13 cellular contexts compared by ENCODE assay signal in genomic region chr11:126147268-126148111, GRCh38.
DNase-seq lines count a peak whose midpoint lies in the region; ATAC-seq and TF ChIP-seq lines count a peak whose summit lies in the region.
"Had no signal": no experiment of that assay in that cellular context is flagged by ENCODE, and none has a peak within 500 bp of the region (broad histone marks: within the 10 kb centered on the region; RNA-seq: fewer than 3 reads in every experiment).

No MANE protein-coding gene starts in this region.

- no peaks in the 10 kb centered on the region for H4K20me1 ChIP-seq in BLaER1 treated with 17β-estradiol and CSF1 and Interleukin-3, amounts not matched to agents 10 nM and 100 nM

- H3K36me3 ChIP-seq in BLaER1 treated with 17β-estradiol and CSF1 and Interleukin-3, amounts not matched to agents 10 nM and 100 nM, result peaks cover 0 to 7% (median 0%) of the 10 kb centered on the region in 11 experiments; a peak in 3 of 22 replicates
- H3K36me3 ChIP-seq in HUES48 (ENCODE audit: control insufficient read depth, insufficient read depth, low read length) (no peaks in the 10 kb centered on the region), SJCRH30 (no peaks in the 10 kb centered on the region), tibial artery (no peaks in the 10 kb centered on the region)

- H3K9me3 ChIP-seq in BLaER1 treated with 17β-estradiol and CSF1 and Interleukin-3, amounts not matched to agents 10 nM and 100 nM (replicated peaks in 1 of 11), result peaks cover 7 to 16% (median 10%) of the 10 kb centered on the region in 11 experiments; a peak in 20 of 22 replicates
- H3K9me3 ChIP-seq in HUES48 (ENCODE audit: control insufficient read depth, insufficient read depth, low read length), result peaks cover 5% of the 10 kb centered on the region; the same call in 1 of the 2 replicates
- H3K9me3 ChIP-seq in SJCRH30 (replicated peaks), result peaks cover 7% of the 10 kb centered on the region; the same call in 1 of the 2 replicates
- H3K9me3 ChIP-seq in tibial artery, result peaks cover 0 to 8% (median 0%) of the 10 kb centered on the region in 3 donors

- no peaks in the 10 kb centered on the region for H3K27me3 ChIP-seq in BLaER1 treated with 17β-estradiol and CSF1 and Interleukin-3, amounts not matched to agents 10 nM and 100 nM
- H3K27me3 ChIP-seq in HUES48 (ENCODE audit: control insufficient read depth, insufficient read depth, low read length) (no peaks in the 10 kb centered on the region), SJCRH30 (no peaks in the 10 kb centered on the region), tibial artery (peaks cover 0 to 7% of the 10 kb centered on the region in 2 donors)

- ATAC-seq in HG03095 (IDR thresholded peaks at IDR 0.05; ENCODE audit: unreplicated experiment) (no peak), HG03432 (IDR thresholded peaks at IDR 0.05; ENCODE audit: unreplicated experiment) (no peak)

- peaks cover 37% of the 10 kb centered on the region for H3K4me1 Mint-ChIP-seq in mesothelial cell of epicardium
- H3K4me1 Mint-ChIP-seq: activated naive CD8-positive, alpha-beta T cell treated with anti-CD3 and anti-CD28 coated beads for 36 hours; naive B cell had no signal

- intact Hi-C loops in tibial artery (cut with DNase I; ENCODE audit: low total_unique reads), result no loop called here

- H3K9ac ChIP-seq in BLaER1 treated with 17β-estradiol and CSF1 and Interleukin-3, amounts not matched to agents 10 nM and 100 nM, result 0 out of 22 replicates have a peak overlapping the region, but pooled peaks of 1 of the 11 experiments have one; percentile 8
- H3K9ac ChIP-seq in HUES48 (ENCODE audit: low read depth, low read length), result no peak overlapping the region

- no peak for DNase-seq in mesothelial cell of epicardium (ENCODE audit: low spot score in 2 of 2, unreplicated experiment in 2 of 2)
- DNase-seq in SJCRH30, result no peak
- DNase-seq in tibial artery, result no peak
- DNase-seq: activated naive CD8-positive, alpha-beta T cell treated with anti-CD3 and anti-CD28 coated beads for 36 hours; naive B cell; NCI-H1930; T-helper 9 cell had no signal

- H3K27me3 Mint-ChIP-seq in mesothelial cell of epicardium (ENCODE audit: low read depth), result no peaks in the 10 kb centered on the region

- TF ChIP-seq CTCF in VCaP (conservative IDR thresholded peaks at IDR 0.05) (no peak), mesothelial cell of epicardium (IDR thresholded peaks at IDR 0.05; ENCODE audit: unreplicated experiment) (no peak), tibial artery (IDR thresholded peaks at IDR 0.05) (no peak)

- H3K36me3 Mint-ChIP-seq in mesothelial cell of epicardium, result peaks cover 5% of the 10 kb centered on the region

- peaks cover 36 to 62% (median 57%) of the 10 kb centered on the region in 10 experiments for H3K4me1 ChIP-seq in BLaER1 treated with 17β-estradiol and CSF1 and Interleukin-3, amounts not matched to agents 10 nM and 100 nM
- H3K4me1 ChIP-seq in HUES48 (ENCODE audit: control insufficient read depth, insufficient read depth, low read length) (peaks cover 22% of the 10 kb centered on the region), SJCRH30 (peaks cover 28% of the 10 kb centered on the region), tibial artery (no peaks in the 10 kb centered on the region)

- H3K27ac Mint-ChIP-seq in mesothelial cell of epicardium, result peak overlapping the region; percentile 89
- H3K27ac Mint-ChIP-seq: activated naive CD8-positive, alpha-beta T cell treated with anti-CD3 and anti-CD28 coated beads for 36 hours; naive B cell had no signal

- H3K4me3 Mint-ChIP-seq in mesothelial cell of epicardium, result no peak overlapping the region
- H3K4me3 Mint-ChIP-seq: activated naive CD8-positive, alpha-beta T cell treated with anti-CD3 and anti-CD28 coated beads for 36 hours; naive B cell had no signal

- H3K27ac ChIP-seq in BLaER1 treated with 17β-estradiol and CSF1 and Interleukin-3, amounts not matched to agents 10 nM and 100 nM, result peak overlapping the region in 4 of 11 experiments; percentile 5 to 42 (median 28); a peak in 4 of 22 replicates
- H3K27ac ChIP-seq in HUES48 (ENCODE audit: low read depth, low read length), result peak overlapping the region; percentile 88
- peak overlapping the region; percentile 88 for H3K27ac ChIP-seq in VCaP
- no peak overlapping the region for H3K27ac ChIP-seq in SJCRH30
- no peak overlapping the region for H3K27ac ChIP-seq in tibial artery

- H3K4me3 ChIP-seq in BLaER1 treated with 17β-estradiol and CSF1 and Interleukin-3, amounts not matched to agents 10 nM and 100 nM, result no peak overlapping the region; a peak in 1 of 20 replicates
- H3K4me3 ChIP-seq in HUES48 (ENCODE audit: low read depth, low read length) (no peak overlapping the region), SJCRH30 (no peak overlapping the region), tibial artery (no peak overlapping the region)
- H3K4me3 ChIP-seq: smooth muscle cell had no signal

- H3K9me3 Mint-ChIP-seq in mesothelial cell of epicardium, result peaks cover 7% of the 10 kb centered on the region

- H3K4me2 ChIP-seq in BLaER1 treated with 17β-estradiol and CSF1 and Interleukin-3, amounts not matched to agents 10 nM and 100 nM, result peak overlapping the region; percentile 40 to 88 (median 72)
- H3K4me2 ChIP-seq: smooth muscle cell had no signal

Comparison
In these comparisons a context has a peak if more than half of its experiments do, and no peak if none do; other contexts are left out.
1. H3K27ac ChIP-seq: peak in HUES48 (single experiment) and VCaP (single experiment); none in SJCRH30 (single experiment) and tibial artery (0 of 2).